Comparison of ENCODE assay signal across 10 cellular contexts in genomic region chr18:26546875-26547301, GRCh38. TPM values are rescaled to one million over a fixed set of nuclear protein-coding genes. Genes with fewer than 3 reads are reported as not detected.
DNase-seq lines count a peak whose midpoint lies in the region; ATAC-seq and TF ChIP-seq lines count a peak whose summit lies in the region.
"Had no signal": no experiment of that assay in that cellular context is flagged by ENCODE, and none has a peak within 500 bp of the region (broad histone marks: within the 10 kb centered on the region; RNA-seq: fewer than 3 reads in every experiment).

No MANE protein-coding gene starts in this region.

- H3K4me1 ChIP-seq in CD8-positive, alpha-beta memory T cell (ENCODE audit: insufficient read depth, low read length): peaks cover 4% of the 10 kb centered on the region
- no peaks in the 10 kb centered on the region for H3K4me1 ChIP-seq in fibroblast of lung (ENCODE audit: control insufficient read depth, extremely low read depth, insufficient read depth, low read length)
- peaks cover 56% of the 10 kb centered on the region for H3K4me1 ChIP-seq in neuron (ENCODE audit: insufficient read depth, low read length)
- H3K4me1 ChIP-seq in Peyer's patch: peaks cover 0 to 32% (median 16%) of the 10 kb centered on the region in 4 donors

- no peak for TF ChIP-seq POLR2A in Peyer's patch (IDR thresholded peaks at IDR 0.05)

- no peaks in the 10 kb centered on the region for H4K20me1 ChIP-seq in fibroblast of lung (ENCODE audit: control insufficient read depth, extremely low read depth, insufficient read depth, low read length)

- no peak overlapping the region for H3K4me2 ChIP-seq in fibroblast of lung (ENCODE audit: extremely low read depth, insufficient read depth, low read length)

- H3K36me3 ChIP-seq in CD8-positive, alpha-beta memory T cell (ENCODE audit: insufficient read depth, low read length): no peaks in the 10 kb centered on the region
- H3K36me3 ChIP-seq in fibroblast of lung (ENCODE audit: control insufficient read depth, insufficient read depth, low read length) (no peaks in the 10 kb centered on the region), neuron (ENCODE audit: insufficient read depth, low read length) (peaks cover 26% of the 10 kb centered on the region), Peyer's patch (no peaks in the 10 kb centered on the region)

- H3K27me3 ChIP-seq in CD8-positive, alpha-beta memory T cell (ENCODE audit: insufficient read depth, low read length, poor library complexity, severe bottlenecking): peaks cover 13% of the 10 kb centered on the region
- H3K27me3 ChIP-seq in fibroblast of lung (ENCODE audit: control insufficient read depth, insufficient read depth, low read length) (peaks cover 18% of the 10 kb centered on the region), neuron (ENCODE audit: insufficient read depth, low read length) (no peaks in the 10 kb centered on the region), Peyer's patch (peaks cover 0 to 11% of the 10 kb centered on the region in 2 donors)

- H3K79me2 ChIP-seq in fibroblast of lung (ENCODE audit: control insufficient read depth, insufficient read depth, low read length): peaks cover 5% of the 10 kb centered on the region

- no peak for TF ChIP-seq CTCF in fibroblast of lung (conservative IDR thresholded peaks at IDR 0.05 in 1 of 2, IDR thresholded peaks at IDR 0.05 in 1 of 2; ENCODE audit: low read depth in 1 of 2, low read length in 2 of 2)
- TF ChIP-seq CTCF in Peyer's patch (IDR thresholded peaks at IDR 0.05): no peak

- no peaks in the 10 kb centered on the region for H3K36me3 Mint-ChIP-seq in CD8-positive, alpha-beta memory T cell
- peaks cover 2% of the 10 kb centered on the region for H3K36me3 Mint-ChIP-seq in activated CD4-positive, alpha-beta memory T cell treated with anti-CD3 and anti-CD28 coated beads for 36 hours

- CTCF ChIA-PET in CD8-positive, alpha-beta memory T cell (lab: Charles Lee): no interaction called here
- CTCF ChIA-PET in activated CD4-positive, alpha-beta memory T cell treated with anti-CD3 and anti-CD28 coated beads for 36 hours (lab: Charles Lee): interaction anchor here (1.3 kb wide), 1 partner anchor 15 kb away, joined by 4 read pairs; no protein-coding TSS in a partner anchor

- intact Hi-C loops in activated CD4-positive, alpha-beta memory T cell treated with anti-CD3 and anti-CD28 coated beads for 36 hours (cut with micrococcal nuclease): loop anchor here (1.0 to 5.0 kb wide), 2 partner anchors 26 to 90 kb away; no protein-coding TSS in a partner anchor

- H3K9me3 ChIP-seq in CD8-positive, alpha-beta memory T cell (ENCODE audit: low read length): no peaks in the 10 kb centered on the region
- H3K9me3 ChIP-seq in fibroblast of lung (ENCODE audit: control insufficient read depth, insufficient read depth, low read depth, low read length): no peaks in the 10 kb centered on the region
- H3K9me3 ChIP-seq in neuron (ENCODE audit: low read length): peaks cover 9% of the 10 kb centered on the region
- no peaks in the 10 kb centered on the region for H3K9me3 ChIP-seq in Peyer's patch

- no peak for DNase-seq in CD8-positive, alpha-beta memory T cell
- DNase-seq in activated CD4-positive, alpha-beta memory T cell treated with anti-CD3 and anti-CD28 coated beads for 36 hours: no peak
- DNase-seq in fibroblast of lung (ENCODE audit: low read depth in 2 of 2) (peak in 1 of 2 donors; percentile 38), DMS114 treated with DMSO at 0.1 percent for 48 hours (lab: John Stamatoyannopoulos, UW; ENCODE audit: unreplicated experiment) (no peak), Peyer's patch (no peak)
- no peak for DNase-seq in stimulated activated CD4-positive, alpha-beta T cell treated with anti-CD3 and anti-CD28 coated beads, Interleukin-1b, Interleukin-23, amount 100 ng/mL, for 48 hours
- DNase-seq: activated CD4-positive, alpha-beta T cell treated with anti-CD3 and anti-CD28 coated beads for 1 hour; NCI-H1092 treated with DMSO at 0.1 percent for 48 hours had no signal

- H2AFZ ChIP-seq in fibroblast of lung (ENCODE audit: low read length): no peak overlapping the region
- H2AFZ ChIP-seq in neuron (ENCODE audit: low read depth, low read length): no peak overlapping the region

- no peak for ATAC-seq in GM19351 (IDR thresholded peaks at IDR 0.05; ENCODE audit: unreplicated experiment)

- POLR2A ChIA-PET in CD8-positive, alpha-beta memory T cell (lab: Charles Lee): no interaction called here
- POLR2A ChIA-PET in activated CD4-positive, alpha-beta memory T cell treated with anti-CD3 and anti-CD28 coated beads for 36 hours (lab: Charles Lee): no interaction called here

- H3K27me3 Mint-ChIP-seq in CD8-positive, alpha-beta memory T cell: peaks cover 12 to 23% of the 10 kb centered on the region in 2 donors
- peaks cover 17% of the 10 kb centered on the region for H3K27me3 Mint-ChIP-seq in activated CD4-positive, alpha-beta memory T cell treated with anti-CD3 and anti-CD28 coated beads for 36 hours

- peak overlapping the region; percentile 29 to 87 (median 74) for H3K4me3 Mint-ChIP-seq in CD8-positive, alpha-beta memory T cell
- peak overlapping the region; percentile 39 for H3K4me3 Mint-ChIP-seq in activated CD4-positive, alpha-beta memory T cell treated with anti-CD3 and anti-CD28 coated beads for 36 hours

- no peak overlapping the region for H3K9ac ChIP-seq in fibroblast of lung (ENCODE audit: insufficient read depth, low read length)

- H3K4me1 Mint-ChIP-seq in CD8-positive, alpha-beta memory T cell: peaks cover 39 to 62% (median 57%) of the 10 kb centered on the region in 3 donors
- peaks cover 46% of the 10 kb centered on the region for H3K4me1 Mint-ChIP-seq in activated CD4-positive, alpha-beta memory T cell treated with anti-CD3 and anti-CD28 coated beads for 36 hours (ENCODE audit: low read depth)

- H3K4me3 ChIP-seq in CD8-positive, alpha-beta memory T cell (ENCODE audit: low read length): no peak overlapping the region
- H3K4me3 ChIP-seq in fibroblast of lung (replicated peaks in 1 of 4; ENCODE audit: control extremely low read depth in 1 of 4, insufficient read depth in 1 of 4, low read depth in 3 of 4, low read length in 4 of 4): peak overlapping the region in 3 of 4 experiments; percentile 45 to 68 (median 66)
- peak overlapping the region; percentile 86 for H3K4me3 ChIP-seq in neuron (ENCODE audit: low read length)
- H3K4me3 ChIP-seq in Peyer's patch: no peak overlapping the region

- no peaks in the 10 kb centered on the region for H3K9me3 Mint-ChIP-seq in CD8-positive, alpha-beta memory T cell
- H3K9me3 Mint-ChIP-seq in activated CD4-positive, alpha-beta memory T cell treated with anti-CD3 and anti-CD28 coated beads for 36 hours: no peaks in the 10 kb centered on the region

- peak overlapping the region in 2 of 8 donors; percentile 29 to 38 for H3K27ac Mint-ChIP-seq in CD8-positive, alpha-beta memory T cell
- no peak overlapping the region for H3K27ac Mint-ChIP-seq in activated CD4-positive, alpha-beta memory T cell treated with anti-CD3 and anti-CD28 coated beads for 36 hours

- no peak overlapping the region for H3K27ac ChIP-seq in CD8-positive, alpha-beta memory T cell (ENCODE audit: low read depth, low read length)
- H3K27ac ChIP-seq in fibroblast of lung (ENCODE audit: insufficient read depth, low read length) (no peak overlapping the region), Peyer's patch (no peak overlapping the region)

RNA-seq across cellular contexts. Expression of gene KCTD1, which starts 1.5 kb away (rescaled TPM):
- 1 to 10 TPM; 3.5 to 4.2 TPM for total RNA-seq in CD8-positive, alpha-beta memory T cell
- polyA plus RNA-seq in CD8-positive, alpha-beta memory T cell: 0.22 TPM
- total RNA-seq in activated CD4-positive, alpha-beta memory T cell treated with anti-CD3 and anti-CD28 coated beads for 36 hours: 1 to 10 TPM; 2.5 to 3.2 TPM
- total RNA-seq in fibroblast of lung (7.4 and 8.4 TPM in 2 replicates), Peyer's patch (1 to 10 TPM; 2.5 to 6.3 (median 4.7) TPM)
- polyA plus RNA-seq in fibroblast of lung: 4.2 and 9.3 TPM in 2 replicates
- polyA plus RNA-seq in fibroblast of lung (2012): 4.6 and 10.6 TPM in 2 replicates
- 8.1 and 8.2 TPM in 2 replicates for polyA minus RNA-seq in fibroblast of lung (ENCODE audit: low replicate concordance)

Comparison
In these comparisons a context has a peak if more than half of its experiments do, and no peak if none do; other contexts are left out.
1. H3K4me3 ChIP-seq: peak in fibroblast of lung (3 of 4) and neuron (single experiment); none in CD8-positive, alpha-beta memory T cell (single experiment) and Peyer's patch (0 of 4).